ENCODE assay signal across 8 cellular contexts in the genomic region with DNA sequence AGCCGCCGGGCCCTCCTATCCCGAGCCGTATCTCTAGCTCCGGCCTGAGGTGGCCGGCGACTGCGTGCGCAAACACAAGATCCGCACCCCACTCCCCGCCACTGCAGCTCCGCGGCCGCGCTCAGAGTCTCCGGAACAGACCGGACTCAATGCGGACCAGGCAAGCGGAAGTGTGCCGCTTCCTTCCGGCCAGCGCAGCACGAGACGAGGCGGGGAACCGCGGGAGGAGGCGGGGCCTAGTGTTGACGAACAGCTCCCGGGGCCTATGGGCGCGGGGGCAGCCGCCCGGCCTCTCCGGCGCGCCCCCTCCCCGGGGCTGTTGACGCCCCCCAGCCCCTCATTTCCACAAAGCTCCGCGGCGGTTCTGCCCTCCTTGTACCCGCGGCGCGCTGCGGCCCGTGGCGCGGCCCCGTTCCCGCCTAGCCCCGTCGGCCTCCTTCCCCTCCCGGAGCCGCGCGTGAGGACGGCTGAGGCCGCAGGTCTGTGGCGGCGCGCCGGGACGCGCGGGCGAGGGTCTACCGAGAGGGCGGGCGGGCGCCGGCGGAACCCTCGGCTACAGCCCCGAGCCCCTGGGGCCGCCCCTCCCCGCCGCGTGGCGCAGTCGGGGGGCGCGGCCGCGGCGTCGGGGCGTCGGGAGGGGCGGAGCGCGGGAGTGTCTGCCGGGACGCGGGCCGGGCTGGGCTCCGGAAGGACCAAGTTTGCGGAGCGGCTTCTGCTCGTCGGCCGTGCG. TPM values are rescaled to one million over a fixed set of nuclear protein-coding genes. Genes with fewer than 3 reads are reported as not detected.
DNase-seq lines count a peak whose midpoint lies in the region; ATAC-seq, FAIRE-seq and TF ChIP-seq lines count a peak whose summit lies in the region.

A gene with protein sequence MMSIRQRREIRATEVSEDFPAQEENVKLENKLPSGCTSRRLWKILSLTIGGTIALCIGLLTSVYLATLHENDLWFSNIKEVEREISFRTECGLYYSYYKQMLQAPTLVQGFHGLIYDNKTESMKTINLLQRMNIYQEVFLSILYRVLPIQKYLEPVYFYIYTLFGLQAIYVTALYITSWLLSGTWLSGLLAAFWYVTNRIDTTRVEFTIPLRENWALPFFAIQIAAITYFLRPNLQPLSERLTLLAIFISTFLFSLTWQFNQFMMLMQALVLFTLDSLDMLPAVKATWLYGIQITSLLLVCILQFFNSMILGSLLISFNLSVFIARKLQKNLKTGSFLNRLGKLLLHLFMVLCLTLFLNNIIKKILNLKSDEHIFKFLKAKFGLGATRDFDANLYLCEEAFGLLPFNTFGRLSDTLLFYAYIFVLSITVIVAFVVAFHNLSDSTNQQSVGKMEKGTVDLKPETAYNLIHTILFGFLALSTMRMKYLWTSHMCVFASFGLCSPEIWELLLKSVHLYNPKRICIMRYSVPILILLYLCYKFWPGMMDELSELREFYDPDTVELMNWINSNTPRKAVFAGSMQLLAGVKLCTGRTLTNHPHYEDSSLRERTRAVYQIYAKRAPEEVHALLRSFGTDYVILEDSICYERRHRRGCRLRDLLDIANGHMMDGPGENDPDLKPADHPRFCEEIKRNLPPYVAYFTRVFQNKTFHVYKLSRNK (plus strand): TSS at position 340 of the 730 bp plus-strand sequence. CDS start 2,484 bp downstream, outside the sequence.

- no peak for FAIRE-seq in H1 (lab: Jason Lieb, UNC)

- no peaks in the 10 kb centered on the region; a peak in 1 of 7 replicates for H3K27me3 ChIP-seq in H1 (replicated peaks in 1 of 4; ENCODE audit: control insufficient read depth in 3 of 4, extremely low read depth in 1 of 4, insufficient read depth in 3 of 4, low read length in 3 of 4)

- H3K14ac ChIP-seq in H1 (ENCODE audit: insufficient read length), result no peak within 1 kb of the TSS

- peaks cover 0 to 28% of the 10 kb centered on the region in 2 experiments; a peak in 2 of 4 replicates for H3K79me2 ChIP-seq in H1 (ENCODE audit: control insufficient read depth in 1 of 2, insufficient read depth in 2 of 2, low read length in 2 of 2)

- H3K18ac ChIP-seq in H1 (ENCODE audit: extremely low read depth, low read length), result 0 out of 2 replicates have a peak within 1 kb of the TSS, but pooled peaks have one; percentile 55

- H3K4me1 ChIP-seq in H1 (replicated peaks in 1 of 4; ENCODE audit: control insufficient read depth in 3 of 4, insufficient read depth in 4 of 4, low read length in 3 of 4), result peaks cover 2 to 14% (median 7%) of the 10 kb centered on the region in 4 experiments; a peak in 6 of 7 replicates

- H3K4me1 Mint-ChIP-seq in memory B cell, result peaks cover 5% of the 10 kb centered on the region

- H3K4ac ChIP-seq in H1 (replicated peaks; ENCODE audit: insufficient read length, low read depth, low read length), result no peak within 1 kb of the TSS

- TF ChIP-seq POLR2A in H1 (IDR thresholded peaks at IDR 0.05; ENCODE audit: control extremely low read depth in 1 of 2, low read depth in 2 of 2, low read length in 2 of 2), result peak; percentile 87 to 99

- peaks cover 5% of the 10 kb centered on the region for H3K36me3 Mint-ChIP-seq in memory B cell

- CTCF ChIA-PET in H1 (lab: Charles Lee; ENCODE audit: partially characterized antibody), result no interaction called here

- H3K23ac ChIP-seq in H1 (ENCODE audit: insufficient read length), result no peak within 1 kb of the TSS

- peaks cover 2 to 3% of the 10 kb centered on the region in 2 experiments for H4K20me1 ChIP-seq in H1 (replicated peaks in 1 of 2; ENCODE audit: control insufficient read depth in 1 of 2, insufficient read depth in 2 of 2, low read length in 2 of 2)

- peak within 1 kb of the TSS; percentile 87 for H2BK5ac ChIP-seq in H1 (ENCODE audit: low read depth, low read length)

- H2BK12ac ChIP-seq in H1 (ENCODE audit: low read depth, low read length), result no peak within 1 kb of the TSS

- no peaks in the 10 kb centered on the region for H3K9me3 Mint-ChIP-seq in memory B cell

- no peak within 1 kb of the TSS for H2AFZ ChIP-seq in H1 (ENCODE audit: low read length)

- peak within 1 kb of the TSS; percentile 96 for H3K27ac ChIP-seq in H1 (ENCODE audit: low read depth, low read length)

- TF ChIP-seq RAD21 in H1 (IDR thresholded peaks at IDR 0.05 in 1 of 2, conservative IDR thresholded peaks at IDR 0.05 in 1 of 2; ENCODE audit: low read depth in 2 of 2, low read length in 2 of 2), result no peak

- H4K8ac ChIP-seq in H1 (ENCODE audit: extremely low read depth, insufficient read depth, low read length), result peak within 1 kb of the TSS; percentile 97

- no peaks in the 10 kb centered on the region for H3K27me3 Mint-ChIP-seq in memory B cell

- peak within 1 kb of the TSS; percentile 90 for H4K5ac ChIP-seq in H1 (ENCODE audit: insufficient read length, low read depth, low read length)

- TF ChIP-seq CTCF in GM20000 (IDR thresholded peaks at IDR 0.05; ENCODE audit: extremely low read depth, missing control alignments) (no peak), H1 (IDR thresholded peaks at IDR 0.05; ENCODE audit: control extremely low read depth in 1 of 3, insufficient read depth in 1 of 3, low read depth in 1 of 3, low read length in 3 of 3) (no peak)

- no peaks in the 10 kb centered on the region for H3K9me3 ChIP-seq in H1 (ENCODE audit: insufficient read depth in 2 of 2, low read depth in 1 of 2, low read length in 1 of 2)

- TF ChIP-seq EP300 in H1 (IDR thresholded peaks at IDR 0.05; ENCODE audit: borderline replicate concordance in 1 of 2, low read depth in 2 of 2, low read length in 2 of 2), result no peak

- H4K91ac ChIP-seq in H1 (replicated peaks; ENCODE audit: insufficient read length, low read length), result peak within 1 kb of the TSS; percentile 25

- peak within 1 kb of the TSS; percentile 73 to 83 for H3K4me2 ChIP-seq in H1 (ENCODE audit: insufficient read depth in 1 of 2, low read depth in 2 of 2, low read length in 2 of 2)

- ATAC-seq in memory B cell (ENCODE audit: low read depth), result peak; percentile 88

- 3% methylated on average over 27 of the region's 104 CpGs; no CpG with 5 or more reads in 1 of the 2 experiments for WGBS in H1 (ENCODE audit: extremely low coverage in 1 of 2, insufficient coverage in 1 of 2, insufficient read length in 1 of 2, insufficient replicate concordance in 2 of 2, low coverage in 1 of 2, low lambda C conversion rate in 2 of 2, missing lambda C conversion rate in 1 of 2), 2 experiments

- DNase-seq in COR-L47 (lab: John Stamatoyannopoulos, UW), result peak; percentile 92
- peak; percentile 98 for DNase-seq in GM20000 (ENCODE audit: low spot score)
- DNase-seq in HS-5 (ENCODE audit: low read depth), result peak; percentile 63
- peak; percentile 89 to 90 for DNase-seq in NOMO-1 (lab: John Stamatoyannopoulos, UW; ENCODE audit: unreplicated experiment in 2 of 2)
- peak; percentile 79 to 86 (median 84) for DNase-seq in activated CD8-positive, alpha-beta memory T cell treated with anti-CD3 and anti-CD28 coated beads for 48 hours (ENCODE audit: low read depth in 2 of 3, low spot score in 2 of 3)
- DNase-seq in H1 (ENCODE audit: low read depth in 1 of 2, low spot score in 2 of 2), result peak; percentile 84 to 98
- DNase-seq in memory B cell (ENCODE audit: low spot score in 2 of 2), result peak; percentile 85 to 93
- peak; percentile 83 for DNase-seq in stimulated activated CD8-positive, alpha-beta memory T cell treated with anti-CD3 and anti-CD28 coated beads, Interleukin-12 subunit alpha, Interleukin-12 subunit beta, amount 100 ng/mL, for 1 hour (ENCODE audit: low read depth)

- peak within 1 kb of the TSS; percentile 84 for H3K27ac Mint-ChIP-seq in memory B cell

- peak within 1 kb of the TSS; percentile 34 for H3K56ac ChIP-seq in H1 (replicated peaks; ENCODE audit: insufficient read length, low read depth, low read length)

- H2BK20ac ChIP-seq in H1 (ENCODE audit: low read length), result no peak within 1 kb of the TSS

- H3K9ac ChIP-seq in H1 (replicated peaks in 1 of 4; ENCODE audit: extremely low read depth in 1 of 4, low read depth in 3 of 4, low read length in 3 of 4), result peak within 1 kb of the TSS; percentile 91 to 97 (median 93)

- peak within 1 kb of the TSS; percentile 76 to 89 (median 87) for H3K4me3 ChIP-seq in H1 (ENCODE audit: extremely low read depth in 1 of 4, insufficient read depth in 2 of 4, low read depth in 3 of 4, low read length in 4 of 4)

- H3K79me1 ChIP-seq in H1 (ENCODE audit: low read depth, low read length), result 0 out of 2 replicates have a peak, but pooled peaks cover 3% of the 10 kb centered on the region

- H3K36me3 ChIP-seq in H1 (ENCODE audit: control insufficient read depth in 2 of 4, insufficient read depth in 4 of 4, low read length in 3 of 4), result peaks cover 0 to 22% (median 16%) of the 10 kb centered on the region in 4 experiments; a peak in 7 of 8 replicates

- no peaks in the 10 kb centered on the region; the same call in 1 of the 2 replicates for H3K23me2 ChIP-seq in H1 (ENCODE audit: low read depth, low read length)

- POLR2A ChIA-PET in H1 (lab: Charles Lee; ENCODE audit: partially characterized antibody), result interaction anchor here (0.7 to 3.3 kb wide), 11 partner anchors 11 to 271 kb away, joined by 3 to 13 read pairs (median 3); no protein-coding TSS in a partner anchor

- H2BK120ac ChIP-seq in H1 (replicated peaks; ENCODE audit: low read depth, low read length), result no peak within 1 kb of the TSS

- peak within 1 kb of the TSS; percentile 89 for H3K4me3 Mint-ChIP-seq in memory B cell

- peak within 1 kb of the TSS; percentile 47; the same call in 1 of the 2 replicates for H2AK5ac ChIP-seq in H1 (ENCODE audit: low read depth, low read length)

- H2BK15ac ChIP-seq in H1 (ENCODE audit: low read length), result no peak within 1 kb of the TSS

TF ChIP-seq in H1, 55 proteins besides CTCF, POLR2A, EP300 and RAD21 (continues in another document):
- peak; percentile 38; the same call in 1 of the 2 replicates for TF ChIP-seq SP2 (IDR thresholded peaks at IDR 0.05; ENCODE audit: low read length)
- peak; percentile 21 for TF ChIP-seq GTF2F1 (IDR thresholded peaks at IDR 0.05; ENCODE audit: borderline replicate concordance, low read depth, low read length)
- TF ChIP-seq RNF2 (IDR thresholded peaks at IDR 0.05; ENCODE audit: borderline replicate concordance, low read depth, low read length, missing control alignments, poor library complexity, severe bottlenecking), result no peak
- no peak for TF ChIP-seq CBX8 (IDR thresholded peaks at IDR 0.05; ENCODE audit: borderline replicate concordance, low read depth, low read length)
- TF ChIP-seq SAP30 (IDR thresholded peaks at IDR 0.05; ENCODE audit: insufficient read depth, insufficient replicate concordance, low read length), result no peak
- no peak for TF ChIP-seq HDAC2 (IDR thresholded peaks at IDR 0.05; ENCODE audit: borderline replicate concordance in 1 of 2, low read depth in 2 of 2, low read length in 2 of 2)

RNA-seq across cellular contexts. Expression of the gene that starts here (rescaled TPM):
- 60.2 and 60.7 TPM in 2 replicates for total RNA-seq in H1 (2021; fragmentation: NEBNext Ultra II Directional; extraction: Animal tissue kit (Norgen Biotek cat#: 25700))
- 35.3 and 61.6 TPM in 2 replicates for polyA plus RNA-seq in H1 (2011; rRNA removed)
- polyA plus RNA-seq in H1 (2011; cell fraction: cytosol; rRNA removed), result 58.4 TPM
- 153 TPM for polyA plus RNA-seq in H1 (2011; cell fraction: nucleus; rRNA removed)
- 26.4 to 35.1 TPM (median 30.0 TPM) in 4 replicates for polyA plus RNA-seq in H1 (2012, experiment 1 of 2)
- 2.4 TPM for polyA plus RNA-seq in H1 (2012, experiment 2 of 2)
- polyA plus RNA-seq in H1 (2013, experiment 1 of 2), result 33.9 TPM
- 33.7 TPM for polyA plus RNA-seq in H1 (2013, experiment 2 of 2)
- polyA minus RNA-seq in H1 (2011; rRNA and poly(A)+ RNA removed), result 98.3 and 128 TPM in 2 replicates
- 69.6 TPM for polyA minus RNA-seq in H1 (2011; cell fraction: cytosol; rRNA and poly(A)+ RNA removed)
- 110 TPM for polyA minus RNA-seq in H1 (2011; cell fraction: nucleus; rRNA and poly(A)+ RNA removed)

Comparison
In these comparisons a context has a peak if more than half of its experiments do, and no peak if none do; other contexts are left out.
1. Peak in every context shown above with its lines: DNase-seq, ATAC-seq, H3K4me3 ChIP-seq and H3K27ac ChIP-seq.